ENCODE assay signal across 9 cellular contexts in the genomic region with DNA sequence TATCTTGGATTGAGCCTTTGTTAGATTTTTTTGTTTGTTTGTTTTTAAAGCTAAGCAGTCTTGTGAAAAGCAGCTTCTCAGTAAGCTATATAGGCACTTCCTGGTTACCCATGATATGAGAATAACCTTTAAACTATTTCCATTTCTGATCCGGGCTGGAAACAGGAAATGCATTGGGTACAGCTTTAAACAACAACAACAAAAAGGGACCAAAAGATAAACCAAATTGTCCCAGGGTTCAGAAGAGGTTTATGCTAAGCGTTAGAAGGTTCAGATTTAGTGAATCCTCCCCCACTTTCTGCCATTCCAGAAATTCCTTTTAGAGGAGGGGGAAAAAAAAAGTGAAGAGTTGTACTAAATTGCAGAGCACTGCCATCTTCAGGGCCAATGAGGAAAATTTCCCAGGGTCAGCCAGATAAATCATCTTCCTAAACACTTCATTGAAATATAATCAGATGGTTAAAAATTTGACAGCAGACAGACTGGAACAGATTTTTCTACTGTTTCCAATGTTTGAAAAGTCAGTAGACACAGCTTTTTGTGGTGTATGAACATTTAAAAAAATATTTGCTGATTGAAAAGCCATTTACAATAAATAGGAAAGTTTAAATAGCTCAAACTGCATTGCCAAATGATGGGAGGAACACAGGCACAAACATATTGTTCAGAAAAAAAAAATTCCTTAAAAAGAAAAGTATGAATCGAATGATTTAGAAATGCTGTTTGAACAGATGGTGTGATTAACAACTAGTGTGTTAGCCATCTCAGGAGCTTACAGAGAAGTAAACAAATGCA.
DNase-seq lines count a peak whose midpoint lies in the region; ATAC-seq and TF ChIP-seq lines count a peak whose summit lies in the region.
"Had no signal": no experiment of that assay in that cellular context is flagged by ENCODE, and none has a peak within 500 bp of the region (broad histone marks: within the 10 kb centered on the region; RNA-seq: fewer than 3 reads in every experiment).

No MANE protein-coding gene starts in this region.

- peak overlapping the region; percentile 71 to 72 for H3K27ac ChIP-seq in left lung
- peak overlapping the region; percentile 62 to 76 (median 70) for H3K27ac ChIP-seq in upper lobe of left lung
- H3K27ac ChIP-seq: neutrophil had no signal

- H3K36me3 ChIP-seq in left lung (no peaks in the 10 kb centered on the region), upper lobe of left lung (no peaks in the 10 kb centered on the region)
- H3K36me3 ChIP-seq: neutrophil had no signal

- H3K27me3 ChIP-seq in left lung (no peaks in the 10 kb centered on the region), upper lobe of left lung (no peaks in the 10 kb centered on the region)
- H3K27me3 ChIP-seq: neutrophil had no signal

- H3K27ac Mint-ChIP-seq in chondrocyte (ENCODE audit: unreplicated experiment), result peak overlapping the region; percentile 76

- H3K4me3 ChIP-seq in left lung (peak overlapping the region in 1 of 2 donors; percentile 11), upper lobe of left lung (peak overlapping the region in 3 of 4 donors; percentile 16 to 25 (median 23))

- no peaks in the 10 kb centered on the region for H3K27me3 Mint-ChIP-seq in chondrocyte (ENCODE audit: low read depth)

- WGBS in upper lobe of left lung, 2 donors, result 6 to 9% methylated on average over 3 of the region's 3 CpGs

- ATAC-seq in left lung (peak; percentile 92), upper lobe of left lung (ENCODE audit: low FRiP score in 2 of 2) (peak; percentile 75 to 85), GM18511 (IDR thresholded peaks at IDR 0.05; ENCODE audit: unreplicated experiment) (no peak)

- intact Hi-C loops in left lung (cut with DNase I), result no loop called here

- DNase-seq in AG08395 (ENCODE audit: low spot score), result peak; percentile 79
- DNase-seq in GM20000 (ENCODE audit: low spot score), result peak; percentile 9
- DNase-seq in NCI-H524 treated with DMSO at 0.1 percent for 48 hours (lab: John Stamatoyannopoulos, UW), result peak; percentile 27
- no peak for DNase-seq in chondrocyte (ENCODE audit: low spot score)
- no peak for DNase-seq in left lung
- no peak for DNase-seq in upper lobe of left lung
- DNase-seq in mesenteric fat pad (ENCODE audit: low spot score), result no peak

- H3K9me3 ChIP-seq in left lung, result no peaks in the 10 kb centered on the region
- no peaks in the 10 kb centered on the region for H3K9me3 ChIP-seq in upper lobe of left lung
- H3K9me3 ChIP-seq: neutrophil had no signal

- TF ChIP-seq EP300 in upper lobe of left lung (IDR thresholded peaks at IDR 0.05), result peak in 3 of 4 donors; percentile 0 to 34 (median 7)

- peak overlapping the region; percentile 44 for H3K4me3 Mint-ChIP-seq in chondrocyte (ENCODE audit: unreplicated experiment)

- no peaks in the 10 kb centered on the region for H3K36me3 Mint-ChIP-seq in chondrocyte (ENCODE audit: low read depth)

- H3K4me1 Mint-ChIP-seq in chondrocyte (ENCODE audit: low read depth), result peaks cover 25% of the 10 kb centered on the region

- TF ChIP-seq POLR2A in upper lobe of left lung (IDR thresholded peaks at IDR 0.05), result no peak

- TF ChIP-seq CTCF in GM20000 (IDR thresholded peaks at IDR 0.05; ENCODE audit: extremely low read depth, missing control alignments) (no peak), chondrocyte (IDR thresholded peaks at IDR 0.05) (peak; percentile 96), left lung (IDR thresholded peaks at IDR 0.05) (peak; percentile 50 to 67), upper lobe of left lung (IDR thresholded peaks at IDR 0.05) (peak; percentile 44 to 81 (median 73))

- H3K4me1 ChIP-seq in left lung (peaks cover 3 to 6% of the 10 kb centered on the region in 2 donors), upper lobe of left lung (peaks cover 0 to 7% (median 0%) of the 10 kb centered on the region in 4 donors)

- H3K9me3 Mint-ChIP-seq in chondrocyte (ENCODE audit: low read depth), result no peaks in the 10 kb centered on the region

Comparison
In these comparisons a context has a peak if more than half of its experiments do, and no peak if none do; other contexts are left out.
1. DNase-seq: peak in AG08395 (single experiment), GM20000 (single experiment) and NCI-H524 treated with DMSO at 0.1 percent for 48 hours (single experiment); none in chondrocyte (single experiment), left lung (0 of 2), upper lobe of left lung (0 of 2) and mesenteric fat pad (single experiment).